15 cellular contexts compared by ENCODE assay signal in genomic region chr13:50396001-50396400, GRCh38.
"Had no signal": no experiment of that assay in that cellular context is flagged by ENCODE, and none has a peak within 500 bp of the region (broad histone marks: within the 10 kb centered on the region; RNA-seq: fewer than 3 reads in every experiment).

No MANE protein-coding gene starts in this region.

- H3K27me3 ChIP-seq: body of pancreas, testis had no signal

- H3K4me1 ChIP-seq: body of pancreas, testis had no signal

- H3K9me3 ChIP-seq: body of pancreas, testis had no signal

- H3K36me3 Mint-ChIP-seq: activated naive CD4-positive, alpha-beta T cell treated with anti-CD3 and anti-CD28 coated beads, Interleukin-2, amount 50 U/mL, for 72 hours; memory B cell had no signal

- ATAC-seq: activated CD4-positive, CD25-positive, alpha-beta regulatory T cell treated with anti-CD3 and anti-CD28 coated beads, Interleukin-2, amount 50 U/mL, for 24 hours; activated naive CD4-positive, alpha-beta T cell treated with anti-CD3 and anti-CD28 coated beads, Interleukin-2, amount 50 U/mL, for 72 hours; body of pancreas; effector memory CD8-positive, alpha-beta T cell; left lobe of liver; stimulated activated naive CD8-positive, alpha-beta T cell treated with anti-CD3 and anti-CD28 coated beads, Interleukin-15, amount 100 ng/mL, for 72 hours had no signal

- DNase-seq: activated T-cell treated with anti-CD3 and anti-CD28 coated beads, Interleukin-2, amount 50 U/mL, for 1 hour; amniotic stem cell; body of pancreas; effector memory CD8-positive, alpha-beta T cell; erythroblast; stimulated activated CD4-positive, alpha-beta T cell treated with anti-CD3 and anti-CD28 coated beads, Interleukin-4, amount 100 ng/mL, for 1 hour; stimulated activated CD8-positive, alpha-beta memory T cell treated with anti-CD3 and anti-CD28 coated beads, Interleukin-4, amount 100 ng/mL, for 48 hours; stimulated activated naive CD8-positive, alpha-beta T cell treated with anti-CD3 and anti-CD28 coated beads, Interleukin-15, amount 100 ng/mL, for 72 hours; T-helper 2 cell; testis had no signal

- H3K4me3 Mint-ChIP-seq: dendritic cell treated with granulocyte-macrophage colony-stimulating factor and Interleukin-4, amounts not matched to agents 40 ng/mL and 50 ng/mL, for 4 days; effector memory CD8-positive, alpha-beta T cell; memory B cell; stimulated activated naive CD8-positive, alpha-beta T cell treated with anti-CD3 and anti-CD28 coated beads, Interleukin-15, amount 100 ng/mL, for 72 hours had no signal

- H3K27ac ChIP-seq: body of pancreas, testis had no signal

- H3K9me3 Mint-ChIP-seq: activated naive CD4-positive, alpha-beta T cell treated with anti-CD3 and anti-CD28 coated beads, Interleukin-2, amount 50 U/mL, for 72 hours; dendritic cell treated with granulocyte-macrophage colony-stimulating factor and Interleukin-4, amounts not matched to agents 40 ng/mL and 50 ng/mL, for 4 days; effector memory CD8-positive, alpha-beta T cell; memory B cell; stimulated activated naive CD8-positive, alpha-beta T cell treated with anti-CD3 and anti-CD28 coated beads, Interleukin-15, amount 100 ng/mL, for 72 hours had no signal

- H3K27ac Mint-ChIP-seq: activated naive CD4-positive, alpha-beta T cell treated with anti-CD3 and anti-CD28 coated beads, Interleukin-2, amount 50 U/mL, for 72 hours; dendritic cell treated with granulocyte-macrophage colony-stimulating factor and Interleukin-4, amounts not matched to agents 40 ng/mL and 50 ng/mL, for 4 days; effector memory CD8-positive, alpha-beta T cell; memory B cell; stimulated activated naive CD8-positive, alpha-beta T cell treated with anti-CD3 and anti-CD28 coated beads, Interleukin-15, amount 100 ng/mL, for 72 hours had no signal

- H3K4me3 ChIP-seq: body of pancreas had no signal

- H3K4me1 Mint-ChIP-seq: stimulated activated naive CD8-positive, alpha-beta T cell treated with anti-CD3 and anti-CD28 coated beads, Interleukin-15, amount 100 ng/mL, for 72 hours had no signal
